In genomic region chr21:34227386-34227852, GRCh38 we compare ENCODE assay signal across 23 cellular contexts.
DNase-seq lines count a peak whose midpoint lies in the region; ATAC-seq lines count a peak whose summit lies in the region.
"Had no signal": no experiment of that assay in that cellular context is flagged by ENCODE, and none has a peak within 500 bp of the region (broad histone marks: within the 10 kb centered on the region; RNA-seq: fewer than 3 reads in every experiment).

No MANE protein-coding gene starts in this region.

- no CpG with 5 or more reads among the region's 7 CpGs for WGBS in neuronal stem cell (ENCODE audit: extremely low coverage in 2 of 2, insufficient read length in 2 of 2, insufficient replicate concordance in 1 of 2), 2 donors

- H3K9me3 ChIP-seq in neuronal stem cell (replicated peaks in 1 of 2; ENCODE audit: control insufficient read depth in 2 of 2, insufficient read depth in 1 of 2, low read depth in 1 of 2, low read length in 2 of 2), result no peaks in the 10 kb centered on the region
- H3K9me3 ChIP-seq: esophagus squamous epithelium, heart right ventricle, sigmoid colon had no signal

- H2AFZ ChIP-seq in neuronal stem cell (ENCODE audit: low read length), result no peak overlapping the region

- no peak overlapping the region for H2BK120ac ChIP-seq in neuronal stem cell (ENCODE audit: low read depth, low read length)

- no peak overlapping the region for H3K4me3 ChIP-seq in neuronal stem cell (ENCODE audit: low read length in 2 of 2)
- H3K4me3 ChIP-seq: esophagus squamous epithelium, heart right ventricle, sigmoid colon, SJSA1 had no signal

- no peak overlapping the region for H3K4ac ChIP-seq in neuronal stem cell (ENCODE audit: low read length)

- no peak overlapping the region for H3K4me3 Mint-ChIP-seq in T-helper 2 cell treated with Interferon-gamma antibody and Interleukin-4, amounts not matched to agents 5 μg/mL and 100 μg/mL, for 36 hours
- H3K4me3 Mint-ChIP-seq: activated CD4-positive, alpha-beta memory T cell treated with anti-CD3 and anti-CD28 coated beads for 36 hours; effector memory CD8-positive, alpha-beta T cell; IgD-negative memory B cell; stimulated activated memory B cell treated with anti-CD40 and anti-IgM and Interleukin-4, amounts not matched to agents 10 μg/mL and 1 μg/mL and 100 μg/mL, for 72 hours; T-helper 17 cell had no signal

- H3K4me1 Mint-ChIP-seq in T-helper 2 cell treated with Interferon-gamma antibody and Interleukin-4, amounts not matched to agents 5 μg/mL and 100 μg/mL, for 36 hours (ENCODE audit: low read depth), result no peaks in the 10 kb centered on the region
- H3K4me1 Mint-ChIP-seq: IgD-negative memory B cell, T-helper 17 cell had no signal

- no peak for ATAC-seq in HG03442 (IDR thresholded peaks at IDR 0.05; ENCODE audit: unreplicated experiment)
- ATAC-seq: effector memory CD8-positive, alpha-beta T cell; stimulated activated memory B cell treated with anti-CD40 and anti-IgM and Interleukin-4, amounts not matched to agents 10 μg/mL and 1 μg/mL and 100 μg/mL, for 72 hours; T-helper 17 cell had no signal

- H3K36me3 ChIP-seq in neuronal stem cell (replicated peaks in 1 of 2; ENCODE audit: control insufficient read depth in 2 of 2, insufficient read depth in 2 of 2, low read length in 2 of 2), result no peaks in the 10 kb centered on the region
- H3K36me3 ChIP-seq: esophagus squamous epithelium, heart right ventricle, sigmoid colon, SJSA1 had no signal

- H3K9ac ChIP-seq in neuronal stem cell (ENCODE audit: low read depth, low read length, poor library complexity), result no peak overlapping the region

- H3K18ac ChIP-seq in neuronal stem cell (ENCODE audit: low read length), result peak overlapping the region; percentile 51

- H3K23ac ChIP-seq in neuronal stem cell (ENCODE audit: low read depth, low read length, poor library complexity), result no peak overlapping the region

- no peaks in the 10 kb centered on the region for H3K79me1 ChIP-seq in neuronal stem cell (ENCODE audit: low read depth, low read length)

- no peak overlapping the region for H2BK15ac ChIP-seq in neuronal stem cell (ENCODE audit: low read length)

- no peaks in the 10 kb centered on the region for H3K36me3 Mint-ChIP-seq in T-helper 2 cell treated with Interferon-gamma antibody and Interleukin-4, amounts not matched to agents 5 μg/mL and 100 μg/mL, for 36 hours (ENCODE audit: low read depth)
- H3K36me3 Mint-ChIP-seq: activated CD4-positive, alpha-beta memory T cell treated with anti-CD3 and anti-CD28 coated beads for 36 hours; IgD-negative memory B cell; stimulated activated memory B cell treated with anti-CD40 and anti-IgM and Interleukin-4, amounts not matched to agents 10 μg/mL and 1 μg/mL and 100 μg/mL, for 72 hours had no signal

- H2BK12ac ChIP-seq in neuronal stem cell (ENCODE audit: low read length), result no peak overlapping the region

- no peaks in the 10 kb centered on the region for H3K4me1 ChIP-seq in neuronal stem cell (ENCODE audit: control insufficient read depth in 2 of 2, insufficient read depth in 1 of 2, low read depth in 1 of 2, low read length in 2 of 2)
- H3K4me1 ChIP-seq: esophagus squamous epithelium, sigmoid colon had no signal

- no peak overlapping the region for H3K4me2 ChIP-seq in neuronal stem cell (ENCODE audit: insufficient read depth, low read length, poor library complexity, severe bottlenecking)

- H3K14ac ChIP-seq in neuronal stem cell (ENCODE audit: low read length), result no peak overlapping the region

- H4K91ac ChIP-seq in neuronal stem cell (ENCODE audit: low read depth, low read length, poor library complexity), result no peak overlapping the region

- no peaks in the 10 kb centered on the region for H3K27me3 ChIP-seq in neuronal stem cell (ENCODE audit: control insufficient read depth in 3 of 3, insufficient read depth in 3 of 3, low read depth in 1 of 3, low read length in 3 of 3)
- H3K27me3 ChIP-seq: esophagus squamous epithelium, heart right ventricle, sigmoid colon, SJSA1 had no signal

- no peak overlapping the region for H3K27ac Mint-ChIP-seq in T-helper 2 cell treated with Interferon-gamma antibody and Interleukin-4, amounts not matched to agents 5 μg/mL and 100 μg/mL, for 36 hours
- H3K27ac Mint-ChIP-seq: activated CD4-positive, alpha-beta memory T cell treated with anti-CD3 and anti-CD28 coated beads for 36 hours; effector memory CD8-positive, alpha-beta T cell; stimulated activated memory B cell treated with anti-CD40 and anti-IgM and Interleukin-4, amounts not matched to agents 10 μg/mL and 1 μg/mL and 100 μg/mL, for 72 hours; T-helper 17 cell had no signal

- H4K8ac ChIP-seq in neuronal stem cell (ENCODE audit: low read depth, low read length), result no peak overlapping the region

- H3K27ac ChIP-seq in neuronal stem cell (replicated peaks; ENCODE audit: low read length), result no peak overlapping the region
- H3K27ac ChIP-seq: C4-2B, esophagus squamous epithelium, heart right ventricle, sigmoid colon, SJSA1 had no signal

- no peak overlapping the region for H2BK5ac ChIP-seq in neuronal stem cell (ENCODE audit: low read length)

- peak; percentile 24 for DNase-seq in EH (ENCODE audit: low read depth)
- DNase-seq in T1000 (lab: John Stamatoyannopoulos, UW), result peak; percentile 14
- DNase-seq in fibroblast of peridontal ligament (ENCODE audit: extremely low read depth), result peak; percentile 57
- no peak for DNase-seq in neuronal stem cell (ENCODE audit: low spot score)
- no peak for DNase-seq in NCI-H1930 (lab: John Stamatoyannopoulos, UW)
- no peak for DNase-seq in T-helper 2 cell treated with Interferon-gamma antibody and Interleukin-4, amounts not matched to agents 5 μg/mL and 100 μg/mL, for 36 hours (ENCODE audit: low spot score)
- DNase-seq in stimulated activated CD4-positive, alpha-beta T cell treated with anti-CD3 and anti-CD28 coated beads, Interleukin-15, amount 100 ng/mL, for 24 hours, result no peak
- DNase-seq: ACHN; activated CD4-positive, alpha-beta memory T cell treated with anti-CD3 and anti-CD28 coated beads for 36 hours; activated naive CD4-positive, alpha-beta T cell treated with Interleukin-2 at 50 U/mL for 16 hours; activated T-cell treated with anti-CD3 and anti-CD28 coated beads for 4 hours; effector memory CD8-positive, alpha-beta T cell; esophagus squamous epithelium; heart right ventricle; NCI-H1694 treated with DMSO at 0.1 percent for 48 hours; NCI-H2227 treated with DMSO at 0.1 percent for 48 hours; sigmoid colon; T-helper 17 cell had no signal

- no peaks in the 10 kb centered on the region for H3K9me3 Mint-ChIP-seq in T-helper 2 cell treated with Interferon-gamma antibody and Interleukin-4, amounts not matched to agents 5 μg/mL and 100 μg/mL, for 36 hours
- H3K9me3 Mint-ChIP-seq: activated CD4-positive, alpha-beta memory T cell treated with anti-CD3 and anti-CD28 coated beads for 36 hours; effector memory CD8-positive, alpha-beta T cell had no signal

- H3K27me3 Mint-ChIP-seq in T-helper 2 cell treated with Interferon-gamma antibody and Interleukin-4, amounts not matched to agents 5 μg/mL and 100 μg/mL, for 36 hours (ENCODE audit: low read depth), result no peaks in the 10 kb centered on the region
- H3K27me3 Mint-ChIP-seq: activated CD4-positive, alpha-beta memory T cell treated with anti-CD3 and anti-CD28 coated beads for 36 hours; IgD-negative memory B cell had no signal

- no peak overlapping the region for H2AK5ac ChIP-seq in neuronal stem cell (ENCODE audit: low read depth, low read length)

Comparison
In these comparisons a context has a peak if more than half of its experiments do, and no peak if none do; other contexts are left out.
1. DNase-seq: peak in EH (single experiment), T1000 (single experiment) and fibroblast of peridontal ligament (single experiment); none in neuronal stem cell (single experiment), NCI-H1930 (0 of 2), T-helper 2 cell treated with Interferon-gamma antibody and Interleukin-4, amounts not matched to agents 5 μg/mL and 100 μg/mL, for 36 hours (single experiment) and stimulated activated CD4-positive, alpha-beta T cell treated with anti-CD3 and anti-CD28 coated beads, Interleukin-15, amount 100 ng/mL, for 24 hours (single experiment).